In the genomic region with DNA sequence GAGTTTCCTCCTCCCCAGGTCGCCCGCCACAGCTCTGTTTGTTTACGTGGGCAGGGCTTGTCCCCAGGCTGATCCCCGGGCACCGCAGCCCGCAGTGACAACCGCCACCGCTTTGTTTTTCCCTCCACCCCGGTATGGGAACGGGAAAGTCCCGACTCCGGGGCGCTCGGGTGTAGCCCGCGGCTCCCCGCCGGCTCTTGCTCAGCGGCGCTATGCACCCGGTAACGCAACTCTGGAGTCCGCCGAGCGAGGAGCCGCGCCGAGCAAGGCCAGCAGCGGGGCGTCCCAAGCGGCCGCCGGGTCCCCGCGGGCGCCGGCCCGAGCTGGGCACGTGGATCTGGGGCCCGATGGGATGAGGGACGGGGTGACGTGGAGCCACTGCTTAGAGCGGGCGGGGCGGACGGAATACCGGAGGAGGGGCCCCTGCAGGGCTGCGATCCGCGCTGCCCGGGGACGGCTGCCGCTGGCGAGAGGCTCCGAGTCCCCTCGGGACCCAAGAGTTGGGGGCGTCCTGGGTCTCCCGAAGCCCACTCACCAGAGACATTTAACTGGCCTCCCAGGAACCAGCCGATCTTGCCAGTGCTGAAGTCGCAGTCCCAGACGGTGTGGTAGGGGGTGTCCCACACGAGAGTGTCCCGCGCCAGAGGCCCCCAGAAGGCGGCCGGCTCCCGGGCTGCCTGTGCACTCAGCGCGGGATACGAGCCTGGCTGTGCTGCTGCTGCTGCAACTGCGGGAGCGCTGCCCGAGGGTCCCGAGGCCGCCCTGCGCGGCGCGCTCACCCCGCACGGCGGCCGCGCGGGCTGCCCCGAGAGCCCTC, we compare ENCODE assay signal across 8 cellular contexts. TPM values are rescaled to one million over a fixed set of nuclear protein-coding genes. Genes with fewer than 3 reads are reported as not detected.
A peak's percentile ranks its signal among the peaks of the same experiment; 100 is the strongest.
DNase-seq lines count a peak whose midpoint lies in the region; ATAC-seq and TF ChIP-seq lines count a peak whose summit lies in the region.

No MANE protein-coding gene starts in this region.

- H3K9me3 ChIP-seq in right atrium auricular region: no peaks in the 10 kb centered on the region

- no peaks in the 10 kb centered on the region for H3K9me3 Mint-ChIP-seq in activated naive CD8-positive, alpha-beta T cell treated with anti-CD3 and anti-CD28 coated beads, Interleukin-2, amount 50 U/mL, for 24 hours

- in situ Hi-C loops in Caki2 (cut with HindIII; ENCODE audit: low pct_unique_long_range_greater_than_20kb, low sequenced_read_pairs): no loop called here

- no peaks in the 10 kb centered on the region for H3K36me3 ChIP-seq in right atrium auricular region

- peak; percentile 23 for ATAC-seq in GM19467 (IDR thresholded peaks at IDR 0.05; ENCODE audit: unreplicated experiment)
- ATAC-seq in activated naive CD8-positive, alpha-beta T cell treated with anti-CD3 and anti-CD28 coated beads, Interleukin-2, amount 50 U/mL, for 24 hours: peak; percentile 56

- H3K27me3 ChIP-seq in right atrium auricular region: no peaks in the 10 kb centered on the region

- peak overlapping the region; percentile 74 for H3K4me3 Mint-ChIP-seq in activated naive CD8-positive, alpha-beta T cell treated with anti-CD3 and anti-CD28 coated beads, Interleukin-2, amount 50 U/mL, for 24 hours

- H3K4me3 ChIP-seq in right atrium auricular region: peak overlapping the region; percentile 70 to 80

- TF ChIP-seq CTCF in right atrium auricular region (IDR thresholded peaks at IDR 0.05): peak in 1 of 2 donors; percentile 30

- peaks cover 51% of the 10 kb centered on the region for H3K4me1 Mint-ChIP-seq in activated naive CD8-positive, alpha-beta T cell treated with anti-CD3 and anti-CD28 coated beads, Interleukin-2, amount 50 U/mL, for 24 hours

- peak; percentile 70 for DNase-seq in Caki2 (ENCODE audit: low read depth)
- peak; percentile 77 for DNase-seq in HPDE6-E6E7 (ENCODE audit: extremely low spot score)
- peak; percentile 17 to 50 for DNase-seq in SW 1271 (lab: John Stamatoyannopoulos, UW)
- DNase-seq in activated naive CD8-positive, alpha-beta T cell treated with anti-CD3 and anti-CD28 coated beads, Interleukin-2, amount 50 U/mL, for 24 hours: peak; percentile 82
- no peak for DNase-seq in right atrium auricular region (ENCODE audit: low spot score)
- peak; percentile 40 for DNase-seq in renal cortical epithelial cell (ENCODE audit: low read depth)
- DNase-seq in cerebellar nuclear complex (lab: John Stamatoyannopoulos, UW): no peak

- H3K27ac Mint-ChIP-seq in activated naive CD8-positive, alpha-beta T cell treated with anti-CD3 and anti-CD28 coated beads, Interleukin-2, amount 50 U/mL, for 24 hours: peak overlapping the region; percentile 78

- peaks cover 0 to 61% of the 10 kb centered on the region in 2 donors for H3K4me1 ChIP-seq in right atrium auricular region

- H3K27ac ChIP-seq in right atrium auricular region: peak overlapping the region; percentile 96 to 98

- H3K36me3 Mint-ChIP-seq in activated naive CD8-positive, alpha-beta T cell treated with anti-CD3 and anti-CD28 coated beads, Interleukin-2, amount 50 U/mL, for 24 hours (ENCODE audit: low read depth): no peaks in the 10 kb centered on the region

- H3K27me3 Mint-ChIP-seq in activated naive CD8-positive, alpha-beta T cell treated with anti-CD3 and anti-CD28 coated beads, Interleukin-2, amount 50 U/mL, for 24 hours: no peaks in the 10 kb centered on the region

RNA-seq across cellular contexts. Expression of gene ACSS1, which starts 0.5 kb away (rescaled TPM):
- total RNA-seq in Caki2 (2014; rRNA removed; shearing (Covaris generic); ENCODE audit: low replicate concordance): 17.6 and 18.0 TPM in 2 replicates
- total RNA-seq in right atrium auricular region: 10 to 100 TPM; 25.6 to 26.4 TPM
- total RNA-seq in renal cortical epithelial cell: 1.2 and 11.8 TPM in 2 replicates

RNA-seq across cellular contexts. Expression of gene VSX1, which starts 24.5 kb away (rescaled TPM):
- not detected in 2 replicates for total RNA-seq in Caki2 (2014; rRNA removed; shearing (Covaris generic); ENCODE audit: low replicate concordance)
- total RNA-seq in right atrium auricular region (not detected), renal cortical epithelial cell (not detected in 2 replicates)

Comparison
In these comparisons a context has a peak if more than half of its experiments do, and no peak if none do; other contexts are left out.
1. DNase-seq: peak in Caki2 (single experiment), HPDE6-E6E7 (single experiment), SW 1271 (2 of 2), activated naive CD8-positive, alpha-beta T cell treated with anti-CD3 and anti-CD28 coated beads, Interleukin-2, amount 50 U/mL, for 24 hours (single experiment) and renal cortical epithelial cell (single experiment); none in right atrium auricular region (single experiment) and cerebellar nuclear complex (0 of 2).